ENCODE assay signal across 1 cellular context in the genomic region with DNA sequence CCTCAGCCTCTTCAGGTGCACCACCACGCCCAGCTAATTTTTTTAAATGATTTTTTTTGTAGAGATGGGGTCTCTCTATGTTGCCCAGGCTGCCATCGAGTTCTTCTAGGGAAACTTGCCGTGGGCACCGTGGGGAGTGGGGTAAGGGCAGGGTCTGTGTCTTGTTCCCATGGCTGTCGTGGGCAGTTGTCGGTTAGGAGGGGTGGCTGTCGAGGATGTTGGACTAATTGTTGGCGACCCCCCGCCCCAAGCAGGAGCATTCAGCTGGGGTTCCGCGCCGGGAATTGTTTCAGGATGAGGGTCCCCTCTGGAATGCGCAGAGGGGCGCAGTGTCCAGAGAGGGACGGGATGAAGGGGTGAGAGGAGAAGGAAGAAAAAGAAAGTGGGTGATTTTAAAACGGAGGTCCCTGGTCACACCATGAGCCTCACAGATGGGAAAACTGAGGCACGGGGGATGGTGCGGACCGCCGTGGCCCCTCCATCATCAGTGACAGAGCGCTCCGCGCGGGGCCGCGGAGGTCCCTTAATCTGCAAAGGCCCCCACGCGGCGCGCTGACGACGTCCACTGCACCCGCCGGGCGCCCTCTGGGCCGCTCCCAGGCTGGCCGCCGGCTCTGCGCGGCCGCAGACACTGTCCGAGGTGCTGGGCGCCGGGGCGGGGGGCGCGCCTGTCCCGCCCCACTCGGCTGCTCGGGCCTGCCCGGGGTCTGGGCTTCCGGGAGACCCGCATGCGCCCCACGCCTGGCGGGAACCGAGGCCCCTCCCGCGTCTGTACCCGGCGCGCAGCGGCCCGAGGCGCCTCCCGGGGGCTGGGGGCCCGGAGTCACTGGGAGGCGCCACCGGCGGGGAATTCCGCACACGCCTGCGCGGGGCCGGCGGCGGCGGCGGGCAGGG.
TF ChIP-seq lines count a peak whose summit lies in the region.

No MANE protein-coding gene starts in this region.

TF ChIP-seq in K562, 482 proteins besides CTCF, POLR2A, EP300 and RAD21 (continued from another document and continues in another):
- TF ChIP-seq, protein P1, sequence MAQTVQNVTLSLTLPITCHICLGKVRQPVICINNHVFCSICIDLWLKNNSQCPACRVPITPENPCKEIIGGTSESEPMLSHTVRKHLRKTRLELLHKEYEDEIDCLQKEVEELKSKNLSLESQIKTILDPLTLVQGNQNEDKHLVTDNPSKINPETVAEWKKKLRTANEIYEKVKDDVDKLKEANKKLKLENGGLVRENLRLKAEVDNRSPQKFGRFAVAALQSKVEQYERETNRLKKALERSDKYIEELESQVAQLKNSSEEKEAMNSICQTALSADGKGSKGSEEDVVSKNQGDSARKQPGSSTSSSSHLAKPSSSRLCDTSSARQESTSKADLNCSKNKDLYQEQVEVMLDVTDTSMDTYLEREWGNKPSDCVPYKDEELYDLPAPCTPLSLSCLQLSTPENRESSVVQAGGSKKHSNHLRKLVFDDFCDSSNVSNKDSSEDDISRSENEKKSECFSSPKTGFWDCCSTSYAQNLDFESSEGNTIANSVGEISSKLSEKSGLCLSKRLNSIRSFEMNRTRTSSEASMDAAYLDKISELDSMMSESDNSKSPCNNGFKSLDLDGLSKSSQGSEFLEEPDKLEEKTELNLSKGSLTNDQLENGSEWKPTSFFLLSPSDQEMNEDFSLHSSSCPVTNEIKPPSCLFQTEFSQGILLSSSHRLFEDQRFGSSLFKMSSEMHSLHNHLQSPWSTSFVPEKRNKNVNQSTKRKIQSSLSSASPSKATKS (CRISPR knock-in tag; IDR thresholded peaks at IDR 0.05): no peak
- TF ChIP-seq HNRNPL (IDR thresholded peaks at IDR 0.05; ENCODE audit: low read depth, low read length) (no peak), KDM4B (IDR thresholded peaks at IDR 0.05; ENCODE audit: borderline replicate concordance in 2 of 2, low read depth in 1 of 2) (no peak), ZBED1 (IDR thresholded peaks at IDR 0.05) (no peak), GTF2B (IDR thresholded peaks at IDR 0.05; ENCODE audit: extremely low read depth, insufficient read length) (no peak), FOXK1 (CRISPR knock-in tag; IDR thresholded peaks at IDR 0.05; ENCODE audit: borderline replicate concordance) (no peak), RREB1 (CRISPR knock-in tag; IDR thresholded peaks at IDR 0.05) (no peak), DACH1 (IDR thresholded peaks at IDR 0.05; ENCODE audit: partially characterized antibody) (no peak), TEAD4 (IDR thresholded peaks at IDR 0.05; ENCODE audit: low read length) (no peak), TEAD4 (CRISPR knock-in tag; IDR thresholded peaks at IDR 0.05; ENCODE audit: borderline replicate concordance) (no peak), ZFP36 (IDR thresholded peaks at IDR 0.05; ENCODE audit: low read depth, low read length, partially characterized antibody) (peak; percentile 15), CREM (IDR thresholded peaks at IDR 0.05; ENCODE audit: low read depth) (peak; percentile 58; the same call in 1 of the 2 replicates)
- TF ChIP-seq, protein P2, sequence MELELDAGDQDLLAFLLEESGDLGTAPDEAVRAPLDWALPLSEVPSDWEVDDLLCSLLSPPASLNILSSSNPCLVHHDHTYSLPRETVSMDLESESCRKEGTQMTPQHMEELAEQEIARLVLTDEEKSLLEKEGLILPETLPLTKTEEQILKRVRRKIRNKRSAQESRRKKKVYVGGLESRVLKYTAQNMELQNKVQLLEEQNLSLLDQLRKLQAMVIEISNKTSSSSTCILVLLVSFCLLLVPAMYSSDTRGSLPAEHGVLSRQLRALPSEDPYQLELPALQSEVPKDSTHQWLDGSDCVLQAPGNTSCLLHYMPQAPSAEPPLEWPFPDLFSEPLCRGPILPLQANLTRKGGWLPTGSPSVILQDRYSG (tag; conservative IDR thresholded peaks at IDR 0.05; ENCODE audit: low read depth): 0 out of 2 replicates have a peak, but pooled peaks have one; percentile 32
- TF ChIP-seq, protein P3, sequence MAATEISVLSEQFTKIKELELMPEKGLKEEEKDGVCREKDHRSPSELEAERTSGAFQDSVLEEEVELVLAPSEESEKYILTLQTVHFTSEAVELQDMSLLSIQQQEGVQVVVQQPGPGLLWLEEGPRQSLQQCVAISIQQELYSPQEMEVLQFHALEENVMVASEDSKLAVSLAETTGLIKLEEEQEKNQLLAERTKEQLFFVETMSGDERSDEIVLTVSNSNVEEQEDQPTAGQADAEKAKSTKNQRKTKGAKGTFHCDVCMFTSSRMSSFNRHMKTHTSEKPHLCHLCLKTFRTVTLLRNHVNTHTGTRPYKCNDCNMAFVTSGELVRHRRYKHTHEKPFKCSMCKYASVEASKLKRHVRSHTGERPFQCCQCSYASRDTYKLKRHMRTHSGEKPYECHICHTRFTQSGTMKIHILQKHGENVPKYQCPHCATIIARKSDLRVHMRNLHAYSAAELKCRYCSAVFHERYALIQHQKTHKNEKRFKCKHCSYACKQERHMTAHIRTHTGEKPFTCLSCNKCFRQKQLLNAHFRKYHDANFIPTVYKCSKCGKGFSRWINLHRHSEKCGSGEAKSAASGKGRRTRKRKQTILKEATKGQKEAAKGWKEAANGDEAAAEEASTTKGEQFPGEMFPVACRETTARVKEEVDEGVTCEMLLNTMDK (IDR thresholded peaks at IDR 0.05; ENCODE audit: borderline replicate concordance, insufficient read depth, low read depth, low read length, poor library complexity, severe bottlenecking): no peak
- TF ChIP-seq, protein P4, sequence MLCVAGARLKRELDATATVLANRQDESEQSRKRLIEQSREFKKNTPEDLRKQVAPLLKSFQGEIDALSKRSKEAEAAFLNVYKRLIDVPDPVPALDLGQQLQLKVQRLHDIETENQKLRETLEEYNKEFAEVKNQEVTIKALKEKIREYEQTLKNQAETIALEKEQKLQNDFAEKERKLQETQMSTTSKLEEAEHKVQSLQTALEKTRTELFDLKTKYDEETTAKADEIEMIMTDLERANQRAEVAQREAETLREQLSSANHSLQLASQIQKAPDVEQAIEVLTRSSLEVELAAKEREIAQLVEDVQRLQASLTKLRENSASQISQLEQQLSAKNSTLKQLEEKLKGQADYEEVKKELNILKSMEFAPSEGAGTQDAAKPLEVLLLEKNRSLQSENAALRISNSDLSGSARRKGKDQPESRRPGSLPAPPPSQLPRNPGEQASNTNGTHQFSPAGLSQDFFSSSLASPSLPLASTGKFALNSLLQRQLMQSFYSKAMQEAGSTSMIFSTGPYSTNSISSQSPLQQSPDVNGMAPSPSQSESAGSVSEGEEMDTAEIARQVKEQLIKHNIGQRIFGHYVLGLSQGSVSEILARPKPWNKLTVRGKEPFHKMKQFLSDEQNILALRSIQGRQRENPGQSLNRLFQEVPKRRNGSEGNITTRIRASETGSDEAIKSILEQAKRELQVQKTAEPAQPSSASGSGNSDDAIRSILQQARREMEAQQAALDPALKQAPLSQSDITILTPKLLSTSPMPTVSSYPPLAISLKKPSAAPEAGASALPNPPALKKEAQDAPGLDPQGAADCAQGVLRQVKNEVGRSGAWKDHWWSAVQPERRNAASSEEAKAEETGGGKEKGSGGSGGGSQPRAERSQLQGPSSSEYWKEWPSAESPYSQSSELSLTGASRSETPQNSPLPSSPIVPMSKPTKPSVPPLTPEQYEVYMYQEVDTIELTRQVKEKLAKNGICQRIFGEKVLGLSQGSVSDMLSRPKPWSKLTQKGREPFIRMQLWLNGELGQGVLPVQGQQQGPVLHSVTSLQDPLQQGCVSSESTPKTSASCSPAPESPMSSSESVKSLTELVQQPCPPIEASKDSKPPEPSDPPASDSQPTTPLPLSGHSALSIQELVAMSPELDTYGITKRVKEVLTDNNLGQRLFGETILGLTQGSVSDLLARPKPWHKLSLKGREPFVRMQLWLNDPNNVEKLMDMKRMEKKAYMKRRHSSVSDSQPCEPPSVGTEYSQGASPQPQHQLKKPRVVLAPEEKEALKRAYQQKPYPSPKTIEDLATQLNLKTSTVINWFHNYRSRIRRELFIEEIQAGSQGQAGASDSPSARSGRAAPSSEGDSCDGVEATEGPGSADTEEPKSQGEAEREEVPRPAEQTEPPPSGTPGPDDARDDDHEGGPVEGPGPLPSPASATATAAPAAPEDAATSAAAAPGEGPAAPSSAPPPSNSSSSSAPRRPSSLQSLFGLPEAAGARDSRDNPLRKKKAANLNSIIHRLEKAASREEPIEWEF (CRISPR knock-in tag; IDR thresholded peaks at IDR 0.05): no peak
